ENCODE assay signal across 8 cellular contexts in the genomic region with DNA sequence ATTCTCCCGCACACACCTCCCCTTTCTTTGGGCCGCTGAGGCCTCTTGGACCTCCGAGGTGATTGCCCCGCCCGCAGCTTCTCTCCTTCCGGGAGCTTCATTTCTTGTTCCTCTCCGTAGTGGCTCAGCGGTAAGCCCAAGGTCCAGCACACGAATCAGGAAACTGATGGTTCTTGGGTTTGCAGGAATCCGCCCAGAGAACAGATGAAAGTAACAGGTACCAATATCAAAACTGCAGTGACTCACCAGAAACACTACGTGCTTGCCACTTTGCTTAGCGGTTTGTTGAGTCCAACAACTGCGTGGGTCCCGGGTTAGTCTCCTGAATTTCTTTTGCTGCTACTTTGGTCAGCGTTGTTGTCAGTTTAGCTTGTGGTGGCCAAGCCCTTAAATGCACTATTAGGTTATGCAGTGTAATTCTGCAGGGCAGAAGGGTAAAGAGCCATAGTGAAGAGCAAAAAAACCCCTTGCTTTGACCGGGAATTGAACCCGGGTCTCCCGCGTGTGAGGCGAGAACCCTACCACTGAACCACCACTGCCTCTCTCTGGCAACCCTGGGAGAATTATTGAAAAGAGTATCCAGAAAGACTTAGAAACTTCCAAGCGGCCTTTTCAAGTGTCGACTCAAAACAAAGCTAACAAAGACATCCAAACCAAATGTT.
A peak's percentile ranks its signal among the peaks of the same experiment; 100 is the strongest.
DNase-seq lines count a peak whose midpoint lies in the region; ATAC-seq and TF ChIP-seq lines count a peak whose summit lies in the region.
"Not testable (repeated sequence)": the region's sequence is repeated elsewhere in the genome, so short reads cannot be mapped to it uniquely, and the experiment has no call there.

No MANE protein-coding gene starts in this region.

- H3K4me3 Mint-ChIP-seq in naive B cell: peak overlapping the region; percentile 74 to 94 (median 86)

- peak overlapping the region in 5 of 6 donors; percentile 90 to 100 (median 99) for H3K27ac Mint-ChIP-seq in naive B cell

- TF ChIP-seq CTCF in LNCaP clone FGC (IDR thresholded peaks at IDR 0.05; ENCODE audit: control insufficient read depth, extremely low read depth, insufficient read depth): not testable (repeated sequence)

- H3K36me3 Mint-ChIP-seq in naive B cell: not testable (repeated sequence)

- peak; percentile 18 for DNase-seq in DMS153 (lab: John Stamatoyannopoulos, UW)
- DNase-seq in H7: peak; percentile 22
- DNase-seq in LNCaP clone FGC (ENCODE audit: low read depth): peak; percentile 45
- DNase-seq in activated T-helper 9 cell treated with anti-CD3 and anti-CD28 coated beads, Interleukin-2, amount 50 U/mL, for 16 hours (ENCODE audit: low read depth): peak; percentile 29
- peak; percentile 67 for DNase-seq in fibroblast of gingiva (ENCODE audit: low read depth)
- peak; percentile 74 for DNase-seq in naive B cell
- peak; percentile 28 for DNase-seq in stimulated activated CD8-positive, alpha-beta memory T cell treated with anti-CD3 and anti-CD28 coated beads, Interleukin-4, amount 100 ng/mL, for 24 hours (ENCODE audit: low read depth)

- not testable (repeated sequence) for H3K27me3 ChIP-seq in H7 (ENCODE audit: control insufficient read depth, insufficient read depth, low read length)

- H3K36me3 ChIP-seq in H7 (replicated peaks; ENCODE audit: control insufficient read depth, insufficient read depth, low read length): not testable (repeated sequence)

- not testable (repeated sequence) for H3K9me3 Mint-ChIP-seq in naive B cell

- H3K27me3 Mint-ChIP-seq in naive B cell: not testable (repeated sequence)

- H3K4me3 ChIP-seq in H7 (ENCODE audit: insufficient read depth, low read depth, low read length): peak overlapping the region; percentile 32
- not testable (repeated sequence) for H3K4me3 ChIP-seq in LNCaP clone FGC (ENCODE audit: low read depth, low read length)

- H3K4me1 Mint-ChIP-seq in naive B cell: not testable (repeated sequence)

- ATAC-seq in SK-N-SH treated with all-trans-retinoic acid at 6 μM for 48 hours (peak; percentile 97), naive B cell (ENCODE audit: low read depth in 2 of 2) (peak; percentile 86 to 90)

Comparison
In these comparisons a context has a peak if more than half of its experiments do, and no peak if none do; other contexts are left out.
1. DNase-seq: peak in every context shown above with its lines; median percentile 74 in naive B cell; 67 in fibroblast of gingiva; 45 in LNCaP clone FGC; 29 in activated T-helper 9 cell treated with anti-CD3 and anti-CD28 coated beads, Interleukin-2, amount 50 U/mL, for 16 hours; 28 in stimulated activated CD8-positive, alpha-beta memory T cell treated with anti-CD3 and anti-CD28 coated beads, Interleukin-4, amount 100 ng/mL, for 24 hours; 22 in H7; 18 in DMS153.